ENCODE assay signal across 8 cellular contexts in genomic region chr15:33735637-33736247, GRCh38.
DNase-seq lines count a peak whose midpoint lies in the region; ATAC-seq, FAIRE-seq and TF ChIP-seq lines count a peak whose summit lies in the region.

No MANE protein-coding gene starts in this region.

- ATAC-seq in HG02885 (IDR thresholded peaks at IDR 0.05; ENCODE audit: poor library complexity, unreplicated experiment): no peak
- no peak for ATAC-seq in HG03159 (IDR thresholded peaks at IDR 0.05; ENCODE audit: unreplicated experiment)

- no peak overlapping the region for H3K9ac ChIP-seq in mesendoderm (ENCODE audit: low read length)

- H3K18ac ChIP-seq in mesendoderm (ENCODE audit: low read length): no peak overlapping the region

- no peaks in the 10 kb centered on the region for H3K27me3 ChIP-seq in brain microvascular endothelial cell (replicated peaks)
- H3K27me3 ChIP-seq in mesendoderm (ENCODE audit: insufficient read depth, low read length, poor library complexity): no peaks in the 10 kb centered on the region

- CTCF ChIA-PET in AG04449 (lab: Yijun Ruan, JAX): interaction anchor here (0.5 to 9.6 kb wide), 31 partner anchors 7 to 564 kb away, joined by 3 to 114 read pairs (median 3); no protein-coding TSS in a partner anchor

- peaks cover 4% of the 10 kb centered on the region for H3K4me1 ChIP-seq in mesendoderm (ENCODE audit: control insufficient read depth, low read depth, low read length)

- H3K79me2 ChIP-seq in mesendoderm (ENCODE audit: control insufficient read depth, insufficient read depth, low read length): no peaks in the 10 kb centered on the region

- H2BK5ac ChIP-seq in mesendoderm (ENCODE audit: low read length): no peak overlapping the region

- TF ChIP-seq CTCF in AG04449 (IDR thresholded peaks at IDR 0.05; ENCODE audit: insufficient read depth, low read length, missing control alignments): peak; percentile 57
- peak; percentile 81 for TF ChIP-seq CTCF in brain microvascular endothelial cell (IDR thresholded peaks at IDR 0.05; ENCODE audit: low read depth, low read length, missing control alignments)

- no peak for TF ChIP-seq POLR2A in GM12892 (IDR thresholded peaks at IDR 0.05; ENCODE audit: low read depth, low read length)

- FAIRE-seq in GM12892 (lab: Jason Lieb, UNC): peak; percentile 54

- no peak overlapping the region for H4K5ac ChIP-seq in mesendoderm (ENCODE audit: low read length)

- H3K4ac ChIP-seq in mesendoderm (ENCODE audit: low read depth, low read length): no peak overlapping the region

- H3K27ac ChIP-seq in brain microvascular endothelial cell: no peak overlapping the region
- no peak overlapping the region for H3K27ac ChIP-seq in mesendoderm (ENCODE audit: low read depth, low read length)

- no peaks in the 10 kb centered on the region for H3K79me1 ChIP-seq in mesendoderm (ENCODE audit: low read length)

- no peak overlapping the region for H3K56ac ChIP-seq in mesendoderm (ENCODE audit: low read length)

- in situ Hi-C loops in brain microvascular endothelial cell (cut with HindIII; ENCODE audit: low pct_ligation_motif_present, low sequenced_read_pairs): loop anchor here (25.0 kb wide), 1 partner anchor 252 kb away; no protein-coding TSS in a partner anchor

- H2BK15ac ChIP-seq in mesendoderm (replicated peaks; ENCODE audit: low read depth): no peak overlapping the region

- no peak overlapping the region for H2AK5ac ChIP-seq in mesendoderm (ENCODE audit: low read length)

- no CpG with 5 or more reads among the region's 7 CpGs for WGBS in mesendoderm (ENCODE audit: extremely low coverage, insufficient coverage, low lambda C conversion rate)

- H2BK120ac ChIP-seq in mesendoderm (ENCODE audit: low read depth, low read length): no peak overlapping the region

- H3K4me3 ChIP-seq in AG04449 (ENCODE audit: low read depth, low read length): no peak overlapping the region
- no peak overlapping the region for H3K4me3 ChIP-seq in brain microvascular endothelial cell (ENCODE audit: low read depth, low read length)
- H3K4me3 ChIP-seq in mesendoderm (ENCODE audit: low read length): no peak overlapping the region

- no peak overlapping the region for H4K8ac ChIP-seq in mesendoderm (ENCODE audit: low read depth, low read length)

- POLR2A ChIA-PET in AG04449 (lab: Yijun Ruan, JAX): no interaction called here

- no peak overlapping the region for H3K4me2 ChIP-seq in mesendoderm (ENCODE audit: low read length)

- H3K36me3 ChIP-seq in brain microvascular endothelial cell (replicated peaks) (no peaks in the 10 kb centered on the region), mesendoderm (ENCODE audit: control insufficient read depth, insufficient read depth, low read length) (no peaks in the 10 kb centered on the region)

- DNase-seq in AG04449 (ENCODE audit: low read depth, low spot score) (no peak), GM12892 (ENCODE audit: insufficient read length) (no peak), NCI-H2107 treated with DMSO at 0.1 percent for 48 hours (lab: John Stamatoyannopoulos, UW; ENCODE audit: unreplicated experiment) (peak; percentile 6), brain microvascular endothelial cell (no peak), mesendoderm (peak; percentile 48), KG1 (lab: John Stamatoyannopoulos, UW) (no peak)

- no peak overlapping the region for H3K23ac ChIP-seq in mesendoderm (ENCODE audit: low read length)

Comparison
In these comparisons a context has a peak if more than half of its experiments do, and no peak if none do; other contexts are left out.
1. DNase-seq: peak in NCI-H2107 treated with DMSO at 0.1 percent for 48 hours (single experiment) and mesendoderm (single experiment); none in AG04449 (single experiment), GM12892 (single experiment), brain microvascular endothelial cell (single experiment) and KG1 (single experiment).